24 cellular contexts compared by ENCODE assay signal in genomic region chr15:40936234-40936708, GRCh38. TPM values are rescaled to one million over a fixed set of nuclear protein-coding genes. Genes with fewer than 3 reads are reported as not detected.
"Had no signal": no experiment of that assay in that cellular context is flagged by ENCODE, and none has a peak within 500 bp of the region (broad histone marks: within the 10 kb centered on the region; RNA-seq: fewer than 3 reads in every experiment).

No MANE protein-coding gene starts in this region.

- H3K4me3 ChIP-seq: colonic mucosa, esophagus squamous epithelium, gastroesophageal sphincter, thoracic aorta had no signal

- ATAC-seq: activated CD4-positive, alpha-beta T cell treated with anti-CD3 and anti-CD28 coated beads for 36 hours; activated T-cell treated with anti-CD3 and anti-CD28 coated beads, Interleukin-2, amount 50 U/mL, for 72 hours; gastroesophageal sphincter; left colon; WTC11 had no signal

- H3K27me3 ChIP-seq: colonic mucosa had no signal

- H3K36me3 Mint-ChIP-seq: activated naive CD8-positive, alpha-beta T cell treated with anti-CD3 and anti-CD28 coated beads, Interleukin-2, amount 10 ng/mL, durations not matched to agents 7 days and 5 days; WTC11 had no signal

- H3K9me3 Mint-ChIP-seq: activated naive CD4-positive, alpha-beta T cell treated with anti-CD3 and anti-CD28 coated beads for 36 hours; activated naive CD8-positive, alpha-beta T cell treated with anti-CD3 and anti-CD28 coated beads, Interleukin-2, amount 10 ng/mL, durations not matched to agents 7 days and 5 days; activated T-cell treated with anti-CD3 and anti-CD28 coated beads, Interleukin-2, amount 50 U/mL, for 72 hours; nephron progenitor cell; WTC11 had no signal

- H3K4me1 ChIP-seq: colonic mucosa had no signal

- H3K36me3 ChIP-seq: breast epithelium, thoracic aorta had no signal

- DNase-seq: activated CD4-positive, alpha-beta T cell treated with anti-CD3 and anti-CD28 coated beads for 36 hours; activated CD4-positive, alpha-beta T cell treated with anti-CD3 and anti-CD28 coated beads, Interleukin-2, amount 50 U/mL, for 48 hours; activated effector memory CD4-positive, alpha-beta T cell treated with Interleukin-2 at 50 U/mL for 16 hours; activated naive CD4-positive, alpha-beta T cell treated with anti-CD3 and anti-CD28 coated beads for 36 hours; activated naive CD8-positive, alpha-beta T cell treated with anti-CD3 and anti-CD28 coated beads, Interleukin-2, amount 10 ng/mL, durations not matched to agents 7 days and 5 days; activated T-cell treated with anti-CD3 and anti-CD28 coated beads, Interleukin-2, amount 50 U/mL, for 72 hours; amniotic stem cell; colonic mucosa; dorsolateral prefrontal cortex; esophagus squamous epithelium; head of caudate nucleus; islet precursor cell; left colon; nephron progenitor cell; nucleus accumbens; stimulated activated CD4-positive, alpha-beta T cell treated with anti-CD3 and anti-CD28 coated beads, Interleukin-4, amount 100 ng/mL, for 1 hour; stimulated activated naive CD4-positive, alpha-beta T cell; T-helper 9 cell had no signal

- H3K9me3 ChIP-seq: breast epithelium, colonic mucosa, esophagus squamous epithelium, gastroesophageal sphincter, thoracic aorta had no signal

- H3K4me3 Mint-ChIP-seq: activated CD4-positive, alpha-beta T cell treated with anti-CD3 and anti-CD28 coated beads for 36 hours; activated naive CD4-positive, alpha-beta T cell treated with anti-CD3 and anti-CD28 coated beads for 36 hours; activated naive CD8-positive, alpha-beta T cell treated with anti-CD3 and anti-CD28 coated beads, Interleukin-2, amount 10 ng/mL, durations not matched to agents 7 days and 5 days; activated T-cell treated with anti-CD3 and anti-CD28 coated beads, Interleukin-2, amount 50 U/mL, for 72 hours; nephron progenitor cell; WTC11 had no signal

- H3K27ac ChIP-seq: colonic mucosa, dorsolateral prefrontal cortex, thoracic aorta had no signal

- H3K27ac Mint-ChIP-seq: activated CD4-positive, alpha-beta T cell treated with anti-CD3 and anti-CD28 coated beads for 36 hours; activated naive CD4-positive, alpha-beta T cell treated with anti-CD3 and anti-CD28 coated beads for 36 hours; activated naive CD8-positive, alpha-beta T cell treated with anti-CD3 and anti-CD28 coated beads, Interleukin-2, amount 10 ng/mL, durations not matched to agents 7 days and 5 days; activated T-cell treated with anti-CD3 and anti-CD28 coated beads, Interleukin-2, amount 50 U/mL, for 72 hours; nephron progenitor cell; WTC11 had no signal

RNA-seq across cellular contexts. Expression of gene DLL4, which starts 7.1 kb away (rescaled TPM):
- total RNA-seq: mononuclear cell; T-helper 1 cell treated with Interleukin-12 subunit alpha and Interleukin-12 subunit beta and Interleukin-4 antibody, amounts not matched to agents 30 ng/mL and 1 ng/mL, for 36 hours had no signal
